10 cellular contexts compared by ENCODE assay signal in the genomic region with DNA sequence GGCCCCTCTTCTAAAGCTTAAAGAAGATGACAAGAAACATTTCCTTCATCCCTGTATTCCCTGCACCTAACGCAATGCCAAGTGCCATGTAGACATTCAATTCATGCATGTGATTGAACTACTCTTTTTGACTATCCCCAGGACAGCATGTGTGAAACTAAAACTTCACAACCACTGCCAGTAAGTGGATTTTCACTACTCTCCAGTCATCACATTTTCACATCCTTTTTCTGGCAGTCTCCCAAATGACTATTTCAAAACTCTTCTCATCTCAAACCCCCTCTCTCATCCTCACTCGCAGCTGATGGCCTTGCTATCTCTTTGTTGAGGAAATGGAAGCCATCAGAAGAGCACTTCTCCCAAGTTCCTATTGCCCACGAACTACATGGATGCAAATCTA.
DNase-seq lines count a peak whose midpoint lies in the region; ATAC-seq lines count a peak whose summit lies in the region.
"Had no signal": no experiment of that assay in that cellular context is flagged by ENCODE, and none has a peak within 500 bp of the region (broad histone marks: within the 10 kb centered on the region; RNA-seq: fewer than 3 reads in every experiment).

No MANE protein-coding gene starts in this region.

- H3K27me3 Mint-ChIP-seq in activated naive CD8-positive, alpha-beta T cell treated with anti-CD3 and anti-CD28 coated beads, Interleukin-2, amount 50 U/mL, for 24 hours: no peaks in the 10 kb centered on the region
- no peaks in the 10 kb centered on the region for H3K27me3 Mint-ChIP-seq in activated naive CD8-positive, alpha-beta T cell treated with anti-CD3 and anti-CD28 coated beads for 36 hours
- H3K27me3 Mint-ChIP-seq in stimulated activated naive B cell treated with anti-CD40 and anti-IgM and Interleukin-4, amounts not matched to agents 10 μg/mL and 1 μg/mL and 100 μg/mL, for 72 hours: no peaks in the 10 kb centered on the region

- peaks cover 42% of the 10 kb centered on the region for H3K4me1 Mint-ChIP-seq in activated naive CD8-positive, alpha-beta T cell treated with anti-CD3 and anti-CD28 coated beads, Interleukin-2, amount 50 U/mL, for 24 hours
- H3K4me1 Mint-ChIP-seq in activated naive CD8-positive, alpha-beta T cell treated with anti-CD3 and anti-CD28 coated beads for 36 hours: peaks cover 45% of the 10 kb centered on the region
- peaks cover 3 to 14% of the 10 kb centered on the region in 2 donors for H3K4me1 Mint-ChIP-seq in stimulated activated naive B cell treated with anti-CD40 and anti-IgM and Interleukin-4, amounts not matched to agents 10 μg/mL and 1 μg/mL and 100 μg/mL, for 72 hours

- peaks cover 10% of the 10 kb centered on the region for H3K36me3 Mint-ChIP-seq in activated naive CD8-positive, alpha-beta T cell treated with anti-CD3 and anti-CD28 coated beads, Interleukin-2, amount 50 U/mL, for 24 hours (ENCODE audit: low read depth)
- H3K36me3 Mint-ChIP-seq in activated naive CD8-positive, alpha-beta T cell treated with anti-CD3 and anti-CD28 coated beads for 36 hours: peaks cover 29% of the 10 kb centered on the region
- H3K36me3 Mint-ChIP-seq in stimulated activated naive B cell treated with anti-CD40 and anti-IgM and Interleukin-4, amounts not matched to agents 10 μg/mL and 1 μg/mL and 100 μg/mL, for 72 hours: no peaks in the 10 kb centered on the region

- no peaks in the 10 kb centered on the region for H3K9me3 Mint-ChIP-seq in activated naive CD8-positive, alpha-beta T cell treated with anti-CD3 and anti-CD28 coated beads, Interleukin-2, amount 50 U/mL, for 24 hours
- peaks cover 2% of the 10 kb centered on the region for H3K9me3 Mint-ChIP-seq in activated naive CD8-positive, alpha-beta T cell treated with anti-CD3 and anti-CD28 coated beads for 36 hours
- peaks cover 0 to 2% of the 10 kb centered on the region in 2 donors for H3K9me3 Mint-ChIP-seq in stimulated activated naive B cell treated with anti-CD40 and anti-IgM and Interleukin-4, amounts not matched to agents 10 μg/mL and 1 μg/mL and 100 μg/mL, for 72 hours

- no peak for DNase-seq in activated naive CD8-positive, alpha-beta T cell treated with anti-CD3 and anti-CD28 coated beads, Interleukin-2, amount 50 U/mL, for 24 hours
- no peak for DNase-seq in activated naive CD8-positive, alpha-beta T cell treated with anti-CD3 and anti-CD28 coated beads for 36 hours
- no peak for DNase-seq in stimulated activated naive B cell treated with anti-CD40 and anti-IgM and Interleukin-4, amounts not matched to agents 10 μg/mL and 1 μg/mL and 100 μg/mL, for 72 hours
- DNase-seq in pons (ENCODE audit: low spot score) (no peak), NCI-H187 treated with DMSO at 0.1 percent for 48 hours (lab: John Stamatoyannopoulos, UW) (no peak), SHP77 (lab: John Stamatoyannopoulos, UW) (no peak)
- DNase-seq: midbrain had no signal

- H3K27ac Mint-ChIP-seq in activated naive CD8-positive, alpha-beta T cell treated with anti-CD3 and anti-CD28 coated beads, Interleukin-2, amount 50 U/mL, for 24 hours: no peak overlapping the region
- H3K27ac Mint-ChIP-seq in activated naive CD8-positive, alpha-beta T cell treated with anti-CD3 and anti-CD28 coated beads for 36 hours: no peak overlapping the region
- H3K27ac Mint-ChIP-seq in stimulated activated naive B cell treated with anti-CD40 and anti-IgM and Interleukin-4, amounts not matched to agents 10 μg/mL and 1 μg/mL and 100 μg/mL, for 72 hours: no peak overlapping the region

- H3K4me3 Mint-ChIP-seq in activated naive CD8-positive, alpha-beta T cell treated with anti-CD3 and anti-CD28 coated beads, Interleukin-2, amount 50 U/mL, for 24 hours: no peak overlapping the region
- H3K4me3 Mint-ChIP-seq in activated naive CD8-positive, alpha-beta T cell treated with anti-CD3 and anti-CD28 coated beads for 36 hours: no peak overlapping the region
- no peak overlapping the region for H3K4me3 Mint-ChIP-seq in stimulated activated naive B cell treated with anti-CD40 and anti-IgM and Interleukin-4, amounts not matched to agents 10 μg/mL and 1 μg/mL and 100 μg/mL, for 72 hours

- ATAC-seq in activated naive CD8-positive, alpha-beta T cell treated with anti-CD3 and anti-CD28 coated beads, Interleukin-2, amount 50 U/mL, for 24 hours: peak; percentile 44
- ATAC-seq in GM21619 (IDR thresholded peaks at IDR 0.05; ENCODE audit: unreplicated experiment) (peak; percentile 68), HG03280 (IDR thresholded peaks at IDR 0.05; ENCODE audit: unreplicated experiment) (peak; percentile 75)
- peak; percentile 77 to 83 for ATAC-seq in stimulated activated naive B cell treated with anti-CD40 and anti-IgM and Interleukin-4, amounts not matched to agents 10 μg/mL and 1 μg/mL and 100 μg/mL, for 72 hours (replicated peaks)
- ATAC-seq: Panc1 had no signal
